23 cellular contexts compared by ENCODE assay signal in the genomic region with DNA sequence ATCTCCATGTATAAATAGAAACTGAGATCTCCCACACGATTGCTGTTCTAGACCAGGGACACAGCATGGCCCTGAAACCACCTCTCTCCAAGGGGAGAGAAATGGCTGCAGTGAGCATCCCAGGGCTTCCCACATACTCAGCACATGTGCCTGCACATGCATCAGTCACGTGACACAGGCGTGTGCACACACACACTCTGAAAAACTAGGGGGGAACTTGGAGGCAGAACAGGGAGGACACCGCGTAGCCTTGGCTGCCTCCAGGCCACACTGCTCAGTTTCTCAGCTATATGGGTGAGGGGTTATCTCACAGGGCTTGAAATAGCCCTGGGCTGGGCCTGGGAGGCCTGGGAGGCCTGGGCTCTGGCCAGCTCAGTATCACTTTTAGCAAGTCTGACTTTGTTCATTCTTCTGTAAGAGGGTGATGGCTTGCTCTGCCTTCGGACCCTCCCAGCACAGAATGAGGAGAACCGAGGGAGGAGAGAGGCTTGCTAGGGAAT.
DNase-seq lines count a peak whose midpoint lies in the region; ATAC-seq, FAIRE-seq and TF ChIP-seq lines count a peak whose summit lies in the region.
"Had no signal": no experiment of that assay in that cellular context is flagged by ENCODE, and none has a peak within 500 bp of the region (broad histone marks: within the 10 kb centered on the region; RNA-seq: fewer than 3 reads in every experiment).

No MANE protein-coding gene starts in this region.

- H3K4me3 ChIP-seq in dorsolateral prefrontal cortex (no peak overlapping the region), kidney (ENCODE audit: low read length in 2 of 2) (no peak overlapping the region)

- TF ChIP-seq CTCF in dorsolateral prefrontal cortex (IDR thresholded peaks at IDR 0.05 in 54 of 56, conservative IDR thresholded peaks at IDR 0.05 in 2 of 56; ENCODE audit: low read depth in 1 of 56, partially characterized antibody in 56 of 56) (no peak), kidney (IDR thresholded peaks at IDR 0.05; ENCODE audit: borderline replicate concordance, extremely low read depth, insufficient read depth) (no peak)

- peaks cover 21 to 33% of the 10 kb centered on the region in 2 donors for H3K4me1 ChIP-seq in kidney (ENCODE audit: control insufficient read depth in 1 of 2, insufficient read depth in 1 of 2, low read depth in 1 of 2, low read length in 2 of 2)

- H3K36me3 ChIP-seq in kidney (ENCODE audit: control insufficient read depth in 1 of 2, insufficient read depth in 2 of 2, low read length in 2 of 2), result peaks cover 0 to 2% of the 10 kb centered on the region in 2 donors

- ATAC-seq in GM18505 (IDR thresholded peaks at IDR 0.05; ENCODE audit: unreplicated experiment), result no peak
- ATAC-seq: activated T-cell treated with anti-CD3 and anti-CD28 coated beads, Interleukin-2, amount 50 U/mL, for 72 hours; sciatic nerve; T-cell had no signal

- TF ChIP-seq POLR2A in GM18505 (IDR thresholded peaks at IDR 0.05; ENCODE audit: borderline replicate concordance, extremely low read depth, insufficient read depth, insufficient read length), result no peak

- peak overlapping the region in 1 of 2 donors; percentile 53 for H3K9ac ChIP-seq in kidney (ENCODE audit: low read length in 2 of 2)

- intact Hi-C loops in dorsolateral prefrontal cortex (cut with DNase I), result no loop called here
- intact Hi-C loops in kidney (cut with DNase I), result no loop called here
- intact Hi-C loops in posterior vena cava (cut with DNase I), result no loop called here

- H3K27ac ChIP-seq in dorsolateral prefrontal cortex, result peak overlapping the region in 31 of 59 donors; percentile 5 to 73 (median 41)
- peak overlapping the region; percentile 80 to 83 for H3K27ac ChIP-seq in kidney (ENCODE audit: low read depth in 2 of 2, low read length in 2 of 2)
- H3K27ac ChIP-seq: neutrophil, RWPE1 had no signal

- DNase-seq in NCI-H774 (lab: John Stamatoyannopoulos, UW) (peak; percentile 73), dorsolateral prefrontal cortex (peak in 2 of 10 donors; percentile 65), kidney (peak; percentile 51), posterior vena cava (ENCODE audit: low spot score) (peak; percentile 70), LoVo (ENCODE audit: low spot score) (no peak), HuH-7 (ENCODE audit: low spot score) (no peak), GDM1 (lab: John Stamatoyannopoulos, UW) (no peak)
- DNase-seq: activated CD4-positive, alpha-beta memory T cell treated with anti-CD3 and anti-CD28 coated beads, Interleukin-2, amount 10 ng/mL, durations not matched to agents 7 days and 5 days; activated naive CD8-positive, alpha-beta T cell treated with anti-CD3 and anti-CD28 coated beads for 36 hours; activated T-cell treated with anti-CD3 and anti-CD28 coated beads, Interleukin-2, amount 50 U/mL, for 72 hours; CD4-positive, CD25-positive, alpha-beta regulatory T cell; DND-41; immature natural killer cell; NCI-H187 treated with DMSO at 0.1 percent for 48 hours; stimulated activated CD4-positive, alpha-beta T cell treated with anti-CD3 and anti-CD28 coated beads, Interleukin-2, amount 100 ng/mL, for 24 hours; T-cell had no signal

- no peaks in the 10 kb centered on the region for H3K27me3 ChIP-seq in dorsolateral prefrontal cortex
- H3K27me3 ChIP-seq: neutrophil had no signal

- H3K9me3 ChIP-seq in kidney (ENCODE audit: control insufficient read depth in 1 of 2, low read length in 2 of 2), result no peaks in the 10 kb centered on the region
- H3K9me3 ChIP-seq: neutrophil had no signal

- no peak for FAIRE-seq in kidney (lab: Jason Lieb, UNC)
- FAIRE-seq: bronchial epithelial cell, H54, urothelium cell line had no signal

Comparison
In these comparisons a context has a peak if more than half of its experiments do, and no peak if none do; other contexts are left out.
1. DNase-seq: peak in NCI-H774 (single experiment), kidney (single experiment) and posterior vena cava (single experiment); none in LoVo (single experiment), HuH-7 (single experiment) and GDM1 (single experiment).